ENCODE assay signal across 11 cellular contexts in genomic region chr7:108136191-108136581, GRCh38. TPM values are rescaled to one million over a fixed set of nuclear protein-coding genes. Genes with fewer than 3 reads are reported as not detected.
DNase-seq lines count a peak whose midpoint lies in the region; ATAC-seq and TF ChIP-seq lines count a peak whose summit lies in the region.
"Had no signal": no experiment of that assay in that cellular context is flagged by ENCODE, and none has a peak within 500 bp of the region (broad histone marks: within the 10 kb centered on the region; RNA-seq: fewer than 3 reads in every experiment).

No MANE protein-coding gene starts in this region.

- H3K36me3 Mint-ChIP-seq in activated naive CD8-positive, alpha-beta T cell treated with anti-CD3 and anti-CD28 coated beads for 36 hours = peaks cover 14% of the 10 kb centered on the region

- no peak overlapping the region for H3K27ac ChIP-seq in gastrocnemius medialis

- peak; percentile 9 for ATAC-seq in GM18519 (IDR thresholded peaks at IDR 0.05; ENCODE audit: low FRiP score, unreplicated experiment)
- ATAC-seq in GM21576 (IDR thresholded peaks at IDR 0.05; ENCODE audit: unreplicated experiment) = peak; percentile 28
- peak; percentile 17 for ATAC-seq in HG03442 (IDR thresholded peaks at IDR 0.05; ENCODE audit: unreplicated experiment)
- ATAC-seq in gastrocnemius medialis = no peak

- H3K4me1 ChIP-seq in gastrocnemius medialis = no peaks in the 10 kb centered on the region

- no peaks in the 10 kb centered on the region for H3K27me3 ChIP-seq in gastrocnemius medialis

- peaks cover 10% of the 10 kb centered on the region for H3K27me3 Mint-ChIP-seq in activated naive CD8-positive, alpha-beta T cell treated with anti-CD3 and anti-CD28 coated beads for 36 hours

- DNase-seq in activated naive CD8-positive, alpha-beta T cell treated with anti-CD3 and anti-CD28 coated beads for 36 hours = no peak
- no peak for DNase-seq in SHP77 treated with DMSO at 0.1 percent for 48 hours (lab: John Stamatoyannopoulos, UW)
- no peak for DNase-seq in cortex of kidney (lab: John Stamatoyannopoulos, UW)
- DNase-seq in gastrocnemius medialis = no peak
- no peak for DNase-seq in NCI-H526 (lab: John Stamatoyannopoulos, UW)
- DNase-seq: aorta, SIG-M5 had no signal

- H3K27ac Mint-ChIP-seq in activated naive CD8-positive, alpha-beta T cell treated with anti-CD3 and anti-CD28 coated beads for 36 hours = peak overlapping the region; percentile 98
- H3K27ac Mint-ChIP-seq: progenitor cell of endocrine pancreas had no signal

- no peak for TF ChIP-seq POLR2A in gastrocnemius medialis (IDR thresholded peaks at IDR 0.05)

- H3K4me3 ChIP-seq in gastrocnemius medialis = no peak overlapping the region

- no peaks in the 10 kb centered on the region for H3K36me3 ChIP-seq in gastrocnemius medialis

- intact Hi-C loops in gastrocnemius medialis (cut with DNase I; ENCODE audit: low total_unique reads) = no loop called here

- H3K9me3 ChIP-seq in gastrocnemius medialis = no peaks in the 10 kb centered on the region

- H3K4me3 Mint-ChIP-seq in activated naive CD8-positive, alpha-beta T cell treated with anti-CD3 and anti-CD28 coated beads for 36 hours = peak overlapping the region; percentile 67

- peaks cover 2% of the 10 kb centered on the region for H3K9me3 Mint-ChIP-seq in activated naive CD8-positive, alpha-beta T cell treated with anti-CD3 and anti-CD28 coated beads for 36 hours

- TF ChIP-seq CTCF in gastrocnemius medialis (IDR thresholded peaks at IDR 0.05 in 4 of 5, conservative IDR thresholded peaks at IDR 0.05 in 1 of 5) = no peak

- in situ Hi-C loops in gastrocnemius medialis (cut with MboI; ENCODE audit: low sequenced_read_pairs in 4 of 4) = loop anchor here in 2 of 4 donors (25.0 kb wide), 1 partner anchor 274 kb away; no protein-coding TSS in a partner anchor

- H3K4me1 Mint-ChIP-seq in activated naive CD8-positive, alpha-beta T cell treated with anti-CD3 and anti-CD28 coated beads for 36 hours = peaks cover 43% of the 10 kb centered on the region

RNA-seq across cellular contexts. Expression of gene LAMB4, which starts 6.0 kb away (rescaled TPM):
- under 1 TPM; 0.40 to 0.45 TPM for total RNA-seq in activated naive CD8-positive, alpha-beta T cell treated with anti-CD3 and anti-CD28 coated beads for 36 hours
- total RNA-seq in gastrocnemius medialis = under 1 TPM in 2 of 4 donors, not detected in 2; 0.04 to 0.33 TPM

Comparison
In these comparisons a context has a peak if more than half of its experiments do, and no peak if none do; other contexts are left out.
1. ATAC-seq: peak in GM18519 (single experiment), GM21576 (single experiment) and HG03442 (single experiment); none in gastrocnemius medialis (0 of 2).